ENCODE assay signal across 1 cellular context in the genomic region with DNA sequence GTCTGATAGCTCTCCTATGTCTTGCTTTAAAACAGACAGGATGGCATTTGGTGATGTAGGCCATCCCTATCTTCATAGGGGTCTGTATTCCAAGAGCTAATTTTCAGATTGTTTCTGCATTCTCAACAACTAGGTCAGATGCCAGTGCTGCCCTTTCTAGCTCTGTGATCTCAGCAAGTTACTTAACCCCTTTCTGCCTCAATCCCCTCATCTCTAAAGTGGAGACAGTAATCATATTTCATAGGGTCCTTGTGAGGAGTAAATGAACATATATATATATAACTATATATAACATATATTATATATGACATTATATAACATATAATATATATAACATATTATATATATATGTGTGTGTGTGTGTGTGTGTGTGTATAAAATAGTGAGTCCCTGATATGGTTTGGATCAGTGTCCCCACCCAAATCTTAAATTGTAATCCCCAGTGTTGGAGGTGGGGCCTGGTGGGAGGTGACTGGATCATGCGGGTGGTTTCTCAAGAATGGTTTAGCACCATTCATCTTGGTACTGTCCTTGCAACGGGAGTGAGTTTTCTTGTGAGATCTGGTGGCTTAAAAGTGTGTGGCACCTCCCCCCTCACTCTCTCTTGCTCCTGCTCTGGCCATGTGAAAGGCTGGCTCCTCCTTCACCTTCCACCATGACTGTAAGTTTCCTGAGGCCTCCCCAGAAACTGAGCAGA.
TF ChIP-seq lines count a peak whose summit lies in the region.

No MANE protein-coding gene starts in this region.

TF ChIP-seq in SK-N-SH, 30 proteins besides CTCF, POLR2A, EP300 and RAD21 (continued from another document):
- TF ChIP-seq, protein P1, sequence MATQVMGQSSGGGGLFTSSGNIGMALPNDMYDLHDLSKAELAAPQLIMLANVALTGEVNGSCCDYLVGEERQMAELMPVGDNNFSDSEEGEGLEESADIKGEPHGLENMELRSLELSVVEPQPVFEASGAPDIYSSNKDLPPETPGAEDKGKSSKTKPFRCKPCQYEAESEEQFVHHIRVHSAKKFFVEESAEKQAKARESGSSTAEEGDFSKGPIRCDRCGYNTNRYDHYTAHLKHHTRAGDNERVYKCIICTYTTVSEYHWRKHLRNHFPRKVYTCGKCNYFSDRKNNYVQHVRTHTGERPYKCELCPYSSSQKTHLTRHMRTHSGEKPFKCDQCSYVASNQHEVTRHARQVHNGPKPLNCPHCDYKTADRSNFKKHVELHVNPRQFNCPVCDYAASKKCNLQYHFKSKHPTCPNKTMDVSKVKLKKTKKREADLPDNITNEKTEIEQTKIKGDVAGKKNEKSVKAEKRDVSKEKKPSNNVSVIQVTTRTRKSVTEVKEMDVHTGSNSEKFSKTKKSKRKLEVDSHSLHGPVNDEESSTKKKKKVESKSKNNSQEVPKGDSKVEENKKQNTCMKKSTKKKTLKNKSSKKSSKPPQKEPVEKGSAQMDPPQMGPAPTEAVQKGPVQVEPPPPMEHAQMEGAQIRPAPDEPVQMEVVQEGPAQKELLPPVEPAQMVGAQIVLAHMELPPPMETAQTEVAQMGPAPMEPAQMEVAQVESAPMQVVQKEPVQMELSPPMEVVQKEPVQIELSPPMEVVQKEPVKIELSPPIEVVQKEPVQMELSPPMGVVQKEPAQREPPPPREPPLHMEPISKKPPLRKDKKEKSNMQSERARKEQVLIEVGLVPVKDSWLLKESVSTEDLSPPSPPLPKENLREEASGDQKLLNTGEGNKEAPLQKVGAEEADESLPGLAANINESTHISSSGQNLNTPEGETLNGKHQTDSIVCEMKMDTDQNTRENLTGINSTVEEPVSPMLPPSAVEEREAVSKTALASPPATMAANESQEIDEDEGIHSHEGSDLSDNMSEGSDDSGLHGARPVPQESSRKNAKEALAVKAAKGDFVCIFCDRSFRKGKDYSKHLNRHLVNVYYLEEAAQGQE (IDR thresholded peaks at IDR 0.05; ENCODE audit: low read depth, low read length) = no peak
- TF ChIP-seq CHD2 (IDR thresholded peaks at IDR 0.05; ENCODE audit: low read length, partially characterized antibody) = no peak
- no peak for TF ChIP-seq SMC3 (IDR thresholded peaks at IDR 0.05; ENCODE audit: low read depth, low read length)
- no peak for TF ChIP-seq FOXJ3 (CRISPR knock-in tag; IDR thresholded peaks at IDR 0.05)
- no peak for TF ChIP-seq GATA2 (CRISPR knock-in tag; IDR thresholded peaks at IDR 0.05)
- TF ChIP-seq NFIC (IDR thresholded peaks at IDR 0.05; ENCODE audit: borderline replicate concordance) = no peak
- no peak for TF ChIP-seq TEAD4 (IDR thresholded peaks at IDR 0.05; ENCODE audit: borderline replicate concordance, insufficient read depth)
